ENCODE assay signal across 19 cellular contexts in the genomic region with DNA sequence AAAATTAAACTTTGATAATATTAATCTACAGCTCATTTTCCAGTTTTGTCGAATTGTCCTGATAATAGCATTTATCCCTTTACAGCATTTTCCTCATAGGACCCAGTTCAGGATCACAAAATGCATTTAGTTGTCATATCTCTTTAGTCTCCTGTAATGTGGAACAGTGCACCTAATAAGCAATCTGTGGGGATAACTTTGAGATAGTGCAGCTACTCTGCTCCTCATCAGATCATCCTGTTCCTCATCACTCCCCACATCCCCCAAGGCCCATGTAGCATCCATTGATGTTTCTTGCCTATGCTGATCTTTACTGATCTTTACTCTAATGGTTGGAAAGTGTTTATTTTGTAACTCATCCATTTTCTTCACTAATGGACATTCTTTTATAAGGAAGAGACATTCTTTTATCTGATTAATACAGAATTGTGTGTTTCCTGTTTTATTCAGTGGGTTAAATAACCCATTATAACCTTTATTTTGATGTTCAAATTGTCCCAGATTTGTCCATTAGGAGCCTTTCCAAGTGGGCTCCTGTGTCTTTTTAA. TPM values are rescaled to one million over a fixed set of nuclear protein-coding genes. Genes with fewer than 3 reads are reported as not detected.
DNase-seq lines count a peak whose midpoint lies in the region; ATAC-seq and TF ChIP-seq lines count a peak whose summit lies in the region.
"Had no signal": no experiment of that assay in that cellular context is flagged by ENCODE, and none has a peak within 500 bp of the region (broad histone marks: within the 10 kb centered on the region; RNA-seq: fewer than 3 reads in every experiment).

No MANE protein-coding gene starts in this region.

- TF ChIP-seq CTCF in MCF 10A (IDR thresholded peaks at IDR 0.05; ENCODE audit: unreplicated experiment) (no peak), breast epithelium (IDR thresholded peaks at IDR 0.05) (no peak), mesothelial cell of epicardium (IDR thresholded peaks at IDR 0.05; ENCODE audit: unreplicated experiment) (no peak), coronary artery (IDR thresholded peaks at IDR 0.05) (no peak)

- H3K4me3 Mint-ChIP-seq in MCF 10A (ENCODE audit: unreplicated experiment) = no peak overlapping the region
- no peak overlapping the region for H3K4me3 Mint-ChIP-seq in activated T-helper 2 cell treated with anti-CD3 and anti-CD28 coated beads, Interferon-gamma antibody, Interleukin-2, Interleukin-4, amounts not matched to agents 10 μg/mL and 5 μg/mL and 100 μg/mL, durations not matched to agents 14 hours and 24 hours and 36 hours (ENCODE audit: low read depth)
- H3K4me3 Mint-ChIP-seq in mesothelial cell of epicardium = no peak overlapping the region

- H3K9ac ChIP-seq in mesendoderm (ENCODE audit: low read length) = no peak overlapping the region

- H4K8ac ChIP-seq in mesendoderm (ENCODE audit: low read depth, low read length) = no peak overlapping the region

- H3K9me3 Mint-ChIP-seq in MCF 10A (ENCODE audit: unreplicated experiment) = no peaks in the 10 kb centered on the region
- H3K9me3 Mint-ChIP-seq in activated T-helper 2 cell treated with anti-CD3 and anti-CD28 coated beads, Interferon-gamma antibody, Interleukin-2, Interleukin-4, amounts not matched to agents 10 μg/mL and 5 μg/mL and 100 μg/mL, durations not matched to agents 14 hours and 24 hours and 36 hours = no peaks in the 10 kb centered on the region
- H3K9me3 Mint-ChIP-seq in mesothelial cell of epicardium = no peaks in the 10 kb centered on the region

- H3K36me3 ChIP-seq in breast epithelium (no peaks in the 10 kb centered on the region), mesendoderm (ENCODE audit: control insufficient read depth, insufficient read depth, low read length) (no peaks in the 10 kb centered on the region)

- no peak for TF ChIP-seq POLR2A in breast epithelium (IDR thresholded peaks at IDR 0.05)

- no peak overlapping the region for H2BK120ac ChIP-seq in mesendoderm (ENCODE audit: low read depth, low read length)

- H3K79me2 ChIP-seq in mesendoderm (ENCODE audit: control insufficient read depth, insufficient read depth, low read length) = peaks cover 37% of the 10 kb centered on the region

- peak overlapping the region; percentile 69 for H3K27ac Mint-ChIP-seq in MCF 10A (ENCODE audit: low read depth, unreplicated experiment)
- H3K27ac Mint-ChIP-seq in activated T-helper 2 cell treated with anti-CD3 and anti-CD28 coated beads, Interferon-gamma antibody, Interleukin-2, Interleukin-4, amounts not matched to agents 10 μg/mL and 5 μg/mL and 100 μg/mL, durations not matched to agents 14 hours and 24 hours and 36 hours = peak overlapping the region; percentile 2
- peak overlapping the region; percentile 13 for H3K27ac Mint-ChIP-seq in mesothelial cell of epicardium

- no peak overlapping the region for H4K5ac ChIP-seq in mesendoderm (ENCODE audit: low read length)

- BruUV-seq in MCF 10A (replicated peaks; lab: Mats Ljungman, UMichigan) = no TSS peak

- H3K27me3 ChIP-seq in breast epithelium (no peaks in the 10 kb centered on the region), mesendoderm (ENCODE audit: insufficient read depth, low read length, poor library complexity) (no peaks in the 10 kb centered on the region)

- no peak overlapping the region for H3K27ac ChIP-seq in breast epithelium
- no peak overlapping the region for H3K27ac ChIP-seq in coronary artery
- no peak overlapping the region for H3K27ac ChIP-seq in mesendoderm (ENCODE audit: low read depth, low read length)

- H3K4ac ChIP-seq in mesendoderm (ENCODE audit: low read depth, low read length) = no peak overlapping the region

- ATAC-seq in GM21360 (IDR thresholded peaks at IDR 0.05; ENCODE audit: unreplicated experiment) = no peak
- ATAC-seq: HepG2, PC-3 had no signal

- H3K4me2 ChIP-seq in mesendoderm (ENCODE audit: low read length) = no peak overlapping the region

- no peaks in the 10 kb centered on the region for H3K9me3 ChIP-seq in breast epithelium

- CTCF ChIA-PET in MCF 10A (lab: Yijun Ruan, JAX) = no interaction called here

- H3K18ac ChIP-seq in mesendoderm (ENCODE audit: low read length) = no peak overlapping the region

- no peak overlapping the region for H3K56ac ChIP-seq in mesendoderm (ENCODE audit: low read length)

- peaks cover 8% of the 10 kb centered on the region for H3K79me1 ChIP-seq in mesendoderm (ENCODE audit: low read length)

- H3K4me1 Mint-ChIP-seq in MCF 10A (ENCODE audit: insufficient read depth, unreplicated experiment) (peaks cover 7% of the 10 kb centered on the region), mesothelial cell of epicardium (peaks cover 10% of the 10 kb centered on the region)
- peaks cover 25% of the 10 kb centered on the region for H3K4me1 Mint-ChIP-seq in activated T-helper 2 cell treated with anti-CD3 and anti-CD28 coated beads, Interferon-gamma antibody, Interleukin-2, Interleukin-4, amounts not matched to agents 10 μg/mL and 5 μg/mL and 100 μg/mL, durations not matched to agents 14 hours and 24 hours and 36 hours (ENCODE audit: low read depth)

- WGBS in mesendoderm (ENCODE audit: extremely low coverage, insufficient coverage, low lambda C conversion rate) = no CpG with 5 or more reads among the region's 1 CpG

- H2BK15ac ChIP-seq in mesendoderm (replicated peaks; ENCODE audit: low read depth) = no peak overlapping the region

- POLR2A ChIA-PET in MCF 10A (lab: Yijun Ruan, JAX) = interaction anchor here (0.8 kb wide), 1 partner anchor 9 kb away, joined by 3 read pairs; no protein-coding TSS in a partner anchor

- H2AK5ac ChIP-seq in mesendoderm (ENCODE audit: low read length) = no peak overlapping the region

- no peak for DNase-seq in MCF 10A (ENCODE audit: unreplicated experiment)
- no peak for DNase-seq in breast epithelium (ENCODE audit: low spot score in 2 of 2)
- no peak for DNase-seq in activated T-helper 2 cell treated with anti-CD3 and anti-CD28 coated beads, Interferon-gamma antibody, Interleukin-2, Interleukin-4, amounts not matched to agents 10 μg/mL and 5 μg/mL and 100 μg/mL, durations not matched to agents 14 hours and 24 hours and 36 hours (ENCODE audit: low spot score)
- no peak for DNase-seq in mesothelial cell of epicardium (ENCODE audit: low spot score in 2 of 2, unreplicated experiment in 2 of 2)
- no peak for DNase-seq in NCI-H146 treated with DMSO at 0.1 percent for 48 hours (lab: John Stamatoyannopoulos, UW; ENCODE audit: unreplicated experiment)
- no peak for DNase-seq in coronary artery (ENCODE audit: low spot score)
- no peak for DNase-seq in mesendoderm
- DNase-seq: C1 segment of cervical spinal cord, DMS79, KBM-7, NCI-H1105 treated with DMSO at 0.1 percent for 48 hours, NCI-H1694 treated with DMSO at 0.1 percent for 48 hours, NCI-H2227 treated with DMSO at 0.1 percent for 48 hours, NCI-H524, PC-3, RPMI8226, SHP77 treated with DMSO at 0.1 percent for 48 hours had no signal

- H3K36me3 Mint-ChIP-seq in MCF 10A (ENCODE audit: insufficient read depth, unreplicated experiment) = peaks cover 30% of the 10 kb centered on the region
- H3K36me3 Mint-ChIP-seq in activated T-helper 2 cell treated with anti-CD3 and anti-CD28 coated beads, Interferon-gamma antibody, Interleukin-2, Interleukin-4, amounts not matched to agents 10 μg/mL and 5 μg/mL and 100 μg/mL, durations not matched to agents 14 hours and 24 hours and 36 hours (ENCODE audit: low read depth) = peaks cover 43% of the 10 kb centered on the region
- peaks cover 14% of the 10 kb centered on the region for H3K36me3 Mint-ChIP-seq in mesothelial cell of epicardium

- H3K27me3 Mint-ChIP-seq in MCF 10A (ENCODE audit: insufficient read depth, unreplicated experiment) (no peaks in the 10 kb centered on the region), mesothelial cell of epicardium (ENCODE audit: low read depth) (no peaks in the 10 kb centered on the region)
- no peaks in the 10 kb centered on the region for H3K27me3 Mint-ChIP-seq in activated T-helper 2 cell treated with anti-CD3 and anti-CD28 coated beads, Interferon-gamma antibody, Interleukin-2, Interleukin-4, amounts not matched to agents 10 μg/mL and 5 μg/mL and 100 μg/mL, durations not matched to agents 14 hours and 24 hours and 36 hours (ENCODE audit: low read depth)

- no peak overlapping the region for H3K4me3 ChIP-seq in breast epithelium
- H3K4me3 ChIP-seq in coronary artery = no peak overlapping the region
- no peak overlapping the region for H3K4me3 ChIP-seq in mesendoderm (ENCODE audit: low read length)

- no peak overlapping the region for H2BK5ac ChIP-seq in mesendoderm (ENCODE audit: low read length)

- no peak overlapping the region for H3K23ac ChIP-seq in mesendoderm (ENCODE audit: low read length)

- intact Hi-C loops in MCF 10A (cut with micrococcal nuclease) (no loop called here), breast epithelium (cut with DNase I; ENCODE audit: low total_unique reads) (no loop called here)
- intact Hi-C loops in activated T-helper 2 cell treated with anti-CD3 and anti-CD28 coated beads, Interferon-gamma antibody, Interleukin-2, Interleukin-4, amounts not matched to agents 10 μg/mL and 5 μg/mL and 100 μg/mL, durations not matched to agents 14 hours and 24 hours and 36 hours (cut with micrococcal nuclease) = no loop called here

- no peaks in the 10 kb centered on the region for H3K4me1 ChIP-seq in breast epithelium
- H3K4me1 ChIP-seq in mesendoderm (ENCODE audit: control insufficient read depth, low read depth, low read length) = no peaks in the 10 kb centered on the region

RNA-seq across cellular contexts. Expression of a gene that starts 7.5 kb away (rescaled TPM):
- total RNA-seq in MCF 10A (2022) = 29.2 and 32.8 TPM in 2 replicates
- total RNA-seq in breast epithelium = 10 to 100 TPM; 18.4 to 36.9 (median 27.9) TPM
- total RNA-seq in activated T-helper 2 cell treated with anti-CD3 and anti-CD28 coated beads, Interferon-gamma antibody, Interleukin-2, Interleukin-4, amounts not matched to agents 10 μg/mL and 5 μg/mL and 100 μg/mL, durations not matched to agents 14 hours and 24 hours and 36 hours = 36.4 and 36.9 TPM in 2 replicates
- total RNA-seq in mesothelial cell of epicardium = 41.4 to 43.0 TPM (median 42.0 TPM) in 3 replicates
- polyA plus RNA-seq in mesendoderm (2013, experiment 1 of 2) = 9.3 TPM
- 9.6 TPM for polyA plus RNA-seq in mesendoderm (2013, experiment 2 of 2)

Comparison
In these comparisons a context has a peak if more than half of its experiments do, and no peak if none do; other contexts are left out.
1. H3K27ac Mint-ChIP-seq: peak in every context shown above with its lines; median percentile 69 in MCF 10A; 13 in mesothelial cell of epicardium; 2 in activated T-helper 2 cell treated with anti-CD3 and anti-CD28 coated beads, Interferon-gamma antibody, Interleukin-2, Interleukin-4, amounts not matched to agents 10 μg/mL and 5 μg/mL and 100 μg/mL, durations not matched to agents 14 hours and 24 hours and 36 hours.